ENCODE assay signal across 1 cellular context in genomic region chr14:32374155-32374554, GRCh38.
A peak's percentile ranks its signal among the peaks of the same experiment; 100 is the strongest.
TF ChIP-seq lines count a peak whose summit lies in the region.

No MANE protein-coding gene starts in this region.

TF ChIP-seq in SK-N-SH treated with all-trans-retinoic acid at 6 μM for 48 hours, 23 proteins besides CTCF, POLR2A, EP300 and RAD21 (continued from another document):
- 0 out of 2 replicates have a peak, but pooled peaks have one; percentile 38 for TF ChIP-seq CREB5 (CRISPR knock-in tag; IDR thresholded peaks at IDR 0.05; ENCODE audit: low read depth)
- TF ChIP-seq ISL1 (CRISPR knock-in tag; IDR thresholded peaks at IDR 0.05): peak; percentile 91
TF ChIP-seq in SK-N-SH treated with all-trans-retinoic acid at 6 μM for 48 hours: peak in this region for 7.
